In the genomic region with DNA sequence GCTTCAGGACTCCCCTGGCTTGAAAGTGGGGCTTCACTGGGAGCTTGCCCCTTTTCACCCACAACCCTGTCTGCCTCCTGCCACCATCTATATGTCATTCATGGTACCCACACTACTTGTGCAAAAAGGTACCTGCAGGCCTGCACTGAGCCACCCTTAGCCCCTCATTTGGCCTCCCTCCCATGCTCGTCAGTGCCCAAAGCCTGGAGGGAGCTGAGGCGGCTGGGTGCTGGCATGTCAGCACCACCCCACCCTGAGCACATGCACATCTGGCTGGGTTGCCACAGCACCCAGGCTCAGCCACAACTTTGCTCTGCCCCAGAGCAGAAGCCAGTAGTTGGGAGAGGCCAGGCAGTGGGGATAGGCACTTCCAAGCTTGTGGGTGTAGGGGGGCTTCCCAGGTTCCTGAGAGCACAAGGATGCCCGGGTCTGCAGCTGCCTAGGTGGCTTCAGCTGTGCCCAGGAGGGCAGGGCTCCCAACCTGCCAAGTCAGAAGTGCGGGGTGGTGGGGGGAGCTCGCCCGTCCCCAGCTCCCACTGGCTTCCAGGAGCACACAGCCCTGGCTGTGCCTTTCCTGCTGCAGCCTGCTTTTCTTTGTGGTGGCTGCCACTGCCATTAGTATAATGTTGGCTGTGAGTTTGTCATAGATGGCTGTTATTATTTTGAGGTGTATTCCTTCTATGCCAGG, we compare ENCODE assay signal across 19 cellular contexts.
A peak's percentile ranks its signal among the peaks of the same experiment; 100 is the strongest.
DNase-seq lines count a peak whose midpoint lies in the region; ATAC-seq and TF ChIP-seq lines count a peak whose summit lies in the region.
"Had no signal": no experiment of that assay in that cellular context is flagged by ENCODE, and none has a peak within 500 bp of the region (broad histone marks: within the 10 kb centered on the region; RNA-seq: fewer than 3 reads in every experiment).

No MANE protein-coding gene starts in this region.

- no peak overlapping the region for H3K27ac ChIP-seq in gastroesophageal sphincter
- no peak overlapping the region for H3K27ac ChIP-seq in mesenchymal stem cell (ENCODE audit: low read length, poor library complexity, severe bottlenecking)
- H3K27ac ChIP-seq in upper lobe of right lung, result no peak overlapping the region
- H3K27ac ChIP-seq: 22Rv1, BLaER1, C4-2B had no signal

- no peaks in the 10 kb centered on the region for H3K4me1 ChIP-seq in gastroesophageal sphincter
- H3K4me1 ChIP-seq in mesenchymal stem cell (ENCODE audit: control insufficient read depth, insufficient read depth, low read depth, low read length), result no peaks in the 10 kb centered on the region
- no peaks in the 10 kb centered on the region for H3K4me1 ChIP-seq in upper lobe of right lung
- H3K4me1 ChIP-seq: BLaER1 had no signal

- no peak for TF ChIP-seq EP300 in gastroesophageal sphincter (IDR thresholded peaks at IDR 0.05)

- H3K36me3 ChIP-seq in gastroesophageal sphincter, result no peaks in the 10 kb centered on the region
- H3K36me3 ChIP-seq in mesenchymal stem cell (ENCODE audit: control insufficient read depth in 1 of 2, insufficient read depth in 2 of 2, low read depth in 1 of 2, low read length in 2 of 2), result no peaks in the 10 kb centered on the region
- no peaks in the 10 kb centered on the region for H3K36me3 ChIP-seq in upper lobe of right lung
- H3K36me3 ChIP-seq: BLaER1 had no signal

- no peak overlapping the region for H4K8ac ChIP-seq in mesenchymal stem cell (ENCODE audit: low read length)

- peak overlapping the region; percentile 72 for H4K91ac ChIP-seq in mesenchymal stem cell (ENCODE audit: low read length)

- no peak overlapping the region for H2BK12ac ChIP-seq in mesenchymal stem cell (ENCODE audit: low read length in 2 of 2)

- H3K23ac ChIP-seq in mesenchymal stem cell (ENCODE audit: low read length in 2 of 2), result no peak overlapping the region

- H3K79me1 ChIP-seq in mesenchymal stem cell (replicated peaks; ENCODE audit: low read length, poor library complexity, severe bottlenecking), result no peaks in the 10 kb centered on the region

- no peak overlapping the region for H3K4ac ChIP-seq in mesenchymal stem cell (ENCODE audit: low read depth in 1 of 2, low read length in 2 of 2)

- intact Hi-C loops in sciatic nerve (cut with DNase I) (no loop called here), upper lobe of right lung (cut with DNase I) (no loop called here)

- H2BK120ac ChIP-seq in mesenchymal stem cell (ENCODE audit: low read depth, low read length), result peak overlapping the region; percentile 3

- no peak overlapping the region for H2AFZ ChIP-seq in mesenchymal stem cell (ENCODE audit: low read depth, low read length)
- H2AFZ ChIP-seq: GM23338 had no signal

- H3K27me3 ChIP-seq in gastroesophageal sphincter (no peaks in the 10 kb centered on the region), mesenchymal stem cell (ENCODE audit: control insufficient read depth in 1 of 2, insufficient read depth in 1 of 2, low read length in 2 of 2) (no peaks in the 10 kb centered on the region), upper lobe of right lung (no peaks in the 10 kb centered on the region)
- H3K27me3 ChIP-seq: BLaER1 had no signal

- WGBS in gastroesophageal sphincter (ENCODE audit: low coverage in 1 of 2), 2 donors, result 60 to 79% methylated on average over 2 of the region's 6 CpGs
- 82% methylated on average over 6 of the region's 6 CpGs for WGBS in mesenchymal stem cell

- ATAC-seq in gastroesophageal sphincter, result peak; percentile 22
- ATAC-seq in sciatic nerve, result peak; percentile 22
- peak; percentile 25 for ATAC-seq in upper lobe of right lung
- no peak for ATAC-seq in HG03378 (IDR thresholded peaks at IDR 0.05; ENCODE audit: unreplicated experiment)
- ATAC-seq: CD8-positive, alpha-beta T cell; GM23338; HCT116 had no signal

- no peaks in the 10 kb centered on the region for H3K9me3 ChIP-seq in gastroesophageal sphincter
- peaks cover 14% of the 10 kb centered on the region for H3K9me3 ChIP-seq in mesenchymal stem cell (ENCODE audit: control insufficient read depth, low read length)
- H3K9me3 ChIP-seq in upper lobe of right lung, result no peaks in the 10 kb centered on the region

- H3K18ac ChIP-seq in mesenchymal stem cell (ENCODE audit: low read depth in 1 of 2, low read length in 2 of 2), result no peak overlapping the region

- DNase-seq in mesenchymal stem cell, result no peak
- no peak for DNase-seq in sciatic nerve (ENCODE audit: low spot score)
- peak; percentile 42 for DNase-seq in upper lobe of right lung
- no peak for DNase-seq in NCI-H2081 treated with DMSO at 0.1 percent for 48 hours (lab: John Stamatoyannopoulos, UW)
- DNase-seq in SW480 (ENCODE audit: low spot score), result no peak
- DNase-seq in dedifferentiated amniotic fluid mesenchymal stem cell (ENCODE audit: extremely low spot score), result no peak
- DNase-seq: CD4-positive, CD25-positive, alpha-beta regulatory T cell; CD8-positive, alpha-beta T cell; DMS 273 treated with DMSO at 0.1 percent for 48 hours; DMS79 treated with DMSO at 0.1 percent for 48 hours; GF-D8; H9 had no signal

- no peak overlapping the region for H2BK15ac ChIP-seq in mesenchymal stem cell (ENCODE audit: low read depth, poor library complexity, severe bottlenecking)

- no peak overlapping the region for H3K14ac ChIP-seq in mesenchymal stem cell (ENCODE audit: low read length in 2 of 2)

- no peak overlapping the region for H3K4me2 ChIP-seq in mesenchymal stem cell (ENCODE audit: low read length, poor library complexity, severe bottlenecking)
- H3K4me2 ChIP-seq: BLaER1, GM23338 had no signal

- no peak overlapping the region for H3K9ac ChIP-seq in mesenchymal stem cell (ENCODE audit: low read length)
- H3K9ac ChIP-seq: BLaER1 had no signal

- TF ChIP-seq CTCF in gastroesophageal sphincter (IDR thresholded peaks at IDR 0.05) (no peak), upper lobe of right lung (IDR thresholded peaks at IDR 0.05) (no peak)

- H2BK5ac ChIP-seq in mesenchymal stem cell (ENCODE audit: low read depth, low read length, poor library complexity, severe bottlenecking), result no peak overlapping the region

- no peak overlapping the region for H3K4me3 ChIP-seq in gastroesophageal sphincter
- no peak overlapping the region for H3K4me3 ChIP-seq in mesenchymal stem cell (ENCODE audit: insufficient read depth in 1 of 2, low read depth in 1 of 2, low read length in 2 of 2)
- no peak overlapping the region for H3K4me3 ChIP-seq in upper lobe of right lung
- H3K4me3 ChIP-seq: BLaER1, GM23338 had no signal

- no peak for TF ChIP-seq POLR2A in gastroesophageal sphincter (IDR thresholded peaks at IDR 0.05)

- H2AK5ac ChIP-seq in mesenchymal stem cell (ENCODE audit: low read length, severe bottlenecking), result no peak overlapping the region
